In the genomic region with DNA sequence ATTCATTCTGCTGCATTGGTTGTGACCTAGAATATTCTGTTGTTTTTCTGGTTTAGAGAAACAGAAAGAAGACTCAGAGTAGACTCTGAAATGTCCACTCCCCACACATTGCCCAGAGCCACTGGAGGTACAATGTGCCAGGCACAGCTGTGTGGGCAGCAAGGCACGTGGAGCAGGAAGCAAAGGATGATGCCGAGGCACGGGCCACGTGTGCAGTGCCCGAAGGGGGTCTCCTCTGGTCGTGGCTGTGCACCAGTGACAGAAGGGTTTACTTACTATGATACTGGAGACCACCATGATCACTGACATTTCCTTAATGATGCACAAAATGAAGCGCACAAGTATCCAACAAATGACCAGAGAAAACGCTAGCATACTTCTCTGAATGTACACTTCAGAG, we compare ENCODE assay signal across 8 cellular contexts.
"Had no signal": no experiment of that assay in that cellular context is flagged by ENCODE, and none has a peak within 500 bp of the region (broad histone marks: within the 10 kb centered on the region; RNA-seq: fewer than 3 reads in every experiment).

No MANE protein-coding gene starts in this region.

- ATAC-seq: GM12878 had no signal

- FAIRE-seq: G401.6, GM12878, GM12891, GM12892, GM18507, GM19239 had no signal

- H3K4me3 ChIP-seq: GM12878 had no signal

- DNase-seq: GDM1, GF-D8 had no signal
